In the genomic region with DNA sequence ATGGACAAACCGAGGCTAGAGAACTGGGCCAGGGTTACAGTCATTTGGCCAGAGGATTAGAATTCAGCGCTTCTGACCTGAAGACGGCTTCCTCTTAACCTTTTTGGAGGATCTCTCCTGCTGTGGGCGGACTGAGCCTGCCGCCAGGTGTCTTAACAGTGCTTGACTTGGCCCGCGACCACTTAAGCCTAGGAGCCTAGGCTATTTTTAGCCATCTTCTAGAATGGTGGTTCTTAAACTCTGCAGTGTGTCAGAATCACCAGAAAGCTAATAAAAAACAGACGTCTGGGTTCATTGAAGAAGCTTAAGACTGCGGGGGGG, we compare ENCODE assay signal across 7 cellular contexts. TPM values are rescaled to one million over a fixed set of nuclear protein-coding genes. Genes with fewer than 3 reads are reported as not detected.
DNase-seq lines count a peak whose midpoint lies in the region; ATAC-seq and TF ChIP-seq lines count a peak whose summit lies in the region.

No MANE protein-coding gene starts in this region.

- H3K9me3 Mint-ChIP-seq in activated CD4-positive, alpha-beta T cell treated with anti-CD3 and anti-CD28 coated beads, Interleukin-2, amount 10 ng/mL, durations not matched to agents 7 days and 5 days: no peaks in the 10 kb centered on the region

- H3K36me3 ChIP-seq in parathyroid adenoma (ENCODE audit: control insufficient read depth, insufficient read depth, low read length): no peaks in the 10 kb centered on the region

- H3K79me2 ChIP-seq in parathyroid adenoma: peaks cover 60% of the 10 kb centered on the region

- peak overlapping the region; percentile 94 for H3K4me3 Mint-ChIP-seq in activated CD4-positive, alpha-beta T cell treated with anti-CD3 and anti-CD28 coated beads, Interleukin-2, amount 10 ng/mL, durations not matched to agents 7 days and 5 days

- peak overlapping the region; percentile 96 for H3K4me2 ChIP-seq in parathyroid adenoma (ENCODE audit: low read length)

- no peaks in the 10 kb centered on the region for H3K27me3 ChIP-seq in parathyroid adenoma (ENCODE audit: control insufficient read depth, insufficient read depth, low read length)

- 0 out of 2 replicates have a peak, but pooled peaks have one; percentile 15 for TF ChIP-seq CTCF in GM12875 (IDR thresholded peaks at IDR 0.05; ENCODE audit: borderline replicate concordance, insufficient read depth, low read depth, low read length)
- TF ChIP-seq CTCF in fibroblast of mammary gland (conservative IDR thresholded peaks at IDR 0.05; ENCODE audit: control insufficient read depth, insufficient read depth, low read depth, low read length): no peak
- TF ChIP-seq CTCF in parathyroid adenoma (IDR thresholded peaks at IDR 0.05): no peak

- ATAC-seq in HG03108 (IDR thresholded peaks at IDR 0.05; ENCODE audit: unreplicated experiment) (no peak), GM18867 (IDR thresholded peaks at IDR 0.05; ENCODE audit: unreplicated experiment) (no peak)

- H3K27ac ChIP-seq in parathyroid adenoma: peak overlapping the region; percentile 75

- H3K36me3 Mint-ChIP-seq in activated CD4-positive, alpha-beta T cell treated with anti-CD3 and anti-CD28 coated beads, Interleukin-2, amount 10 ng/mL, durations not matched to agents 7 days and 5 days (ENCODE audit: low read depth): peaks cover 30% of the 10 kb centered on the region

- peak overlapping the region; percentile 30 for H3K9ac ChIP-seq in parathyroid adenoma

- peaks cover 51% of the 10 kb centered on the region for H3K4me1 Mint-ChIP-seq in activated CD4-positive, alpha-beta T cell treated with anti-CD3 and anti-CD28 coated beads, Interleukin-2, amount 10 ng/mL, durations not matched to agents 7 days and 5 days

- peak overlapping the region; percentile 69 for H2AFZ ChIP-seq in parathyroid adenoma

- H3K9me3 ChIP-seq in parathyroid adenoma (ENCODE audit: control insufficient read depth, low read length): no peaks in the 10 kb centered on the region

- H3K27me3 Mint-ChIP-seq in activated CD4-positive, alpha-beta T cell treated with anti-CD3 and anti-CD28 coated beads, Interleukin-2, amount 10 ng/mL, durations not matched to agents 7 days and 5 days: no peaks in the 10 kb centered on the region

- H3K4me1 ChIP-seq in parathyroid adenoma: peaks cover 12% of the 10 kb centered on the region

- H3K27ac Mint-ChIP-seq in activated CD4-positive, alpha-beta T cell treated with anti-CD3 and anti-CD28 coated beads, Interleukin-2, amount 10 ng/mL, durations not matched to agents 7 days and 5 days: peak overlapping the region; percentile 96

- CTCF ChIA-PET in activated CD4-positive, alpha-beta T cell treated with anti-CD3 and anti-CD28 coated beads, Interleukin-2, amount 10 ng/mL, durations not matched to agents 7 days and 5 days (lab: Charles Lee): interaction anchor here (1.6 kb wide), 1 partner anchor 9 kb away, joined by 4 read pairs; no protein-coding TSS in a partner anchor

- H3K4me3 ChIP-seq in GM12875 (ENCODE audit: low read depth, low read length) (peak overlapping the region; percentile 100), fibroblast of mammary gland (ENCODE audit: control insufficient read depth, low read depth, low read length) (peak overlapping the region; percentile 100), parathyroid adenoma (ENCODE audit: low read depth, low read length) (peak overlapping the region; percentile 95)

- DNase-seq in KG1 (lab: John Stamatoyannopoulos, UW) (peak; percentile 7), fibroblast of mammary gland (ENCODE audit: low read depth) (no peak)
- DNase-seq in activated CD4-positive, alpha-beta T cell treated with anti-CD3 and anti-CD28 coated beads, Interleukin-2, amount 10 ng/mL, durations not matched to agents 7 days and 5 days: peak; percentile 24

- POLR2A ChIA-PET in activated CD4-positive, alpha-beta T cell treated with anti-CD3 and anti-CD28 coated beads, Interleukin-2, amount 10 ng/mL, durations not matched to agents 7 days and 5 days (lab: Charles Lee): interaction anchor here (0.5 kb wide), 1 partner anchor 1064 kb away, joined by 3 read pairs; no protein-coding TSS in a partner anchor

RNA-seq across cellular contexts. Expression of a gene that starts 0.7 kb away (rescaled TPM):
- 100 to 1,000 TPM; 136 to 149 TPM for total RNA-seq in activated CD4-positive, alpha-beta T cell treated with anti-CD3 and anti-CD28 coated beads, Interleukin-2, amount 10 ng/mL, durations not matched to agents 7 days and 5 days

RNA-seq across cellular contexts. Expression of a gene that starts 0.8 kb away (rescaled TPM):
- total RNA-seq in activated CD4-positive, alpha-beta T cell treated with anti-CD3 and anti-CD28 coated beads, Interleukin-2, amount 10 ng/mL, durations not matched to agents 7 days and 5 days: 10 to 100 TPM; 39.1 to 40.3 TPM

RNA-seq across cellular contexts. Expression of a gene that starts 54.2 kb away (rescaled TPM):
- total RNA-seq in activated CD4-positive, alpha-beta T cell treated with anti-CD3 and anti-CD28 coated beads, Interleukin-2, amount 10 ng/mL, durations not matched to agents 7 days and 5 days: 10 to 100 TPM; 17.3 to 19.9 TPM
